14 cellular contexts compared by ENCODE assay signal in genomic region chr16:85205747-85206471, GRCh38.
A peak's percentile ranks its signal among the peaks of the same experiment; 100 is the strongest.
DNase-seq lines count a peak whose midpoint lies in the region; ATAC-seq, FAIRE-seq and TF ChIP-seq lines count a peak whose summit lies in the region.
"Had no signal": no experiment of that assay in that cellular context is flagged by ENCODE, and none has a peak within 500 bp of the region (broad histone marks: within the 10 kb centered on the region; RNA-seq: fewer than 3 reads in every experiment).

No MANE protein-coding gene starts in this region.

- H3K9me3 ChIP-seq in astrocyte (ENCODE audit: insufficient read depth, low read depth, low read length), result no peaks in the 10 kb centered on the region
- no peaks in the 10 kb centered on the region for H3K9me3 ChIP-seq in iPS-20b (ENCODE audit: insufficient read depth, low read depth, low read length)
- H3K9me3 ChIP-seq in thoracic aorta, result no peaks in the 10 kb centered on the region
- H3K9me3 ChIP-seq in T-helper 17 cell (ENCODE audit: control insufficient read depth, low read length, poor library complexity, severe bottlenecking), result no peaks in the 10 kb centered on the region

- H4K20me1 ChIP-seq in astrocyte (ENCODE audit: insufficient read depth, low read length), result peaks cover 31% of the 10 kb centered on the region

- H3K27ac Mint-ChIP-seq in astrocyte (ENCODE audit: unreplicated experiment) (no peak overlapping the region), T-helper 17 cell (no peak overlapping the region)
- H3K27ac Mint-ChIP-seq in activated T-cell treated with anti-CD3 and anti-CD28 coated beads, Interleukin-2, amount 50 U/mL, for 24 hours, result no peak overlapping the region
- H3K27ac Mint-ChIP-seq: activated naive CD8-positive, alpha-beta T cell treated with anti-CD3 and anti-CD28 coated beads, Interleukin-2, amount 10 ng/mL, durations not matched to agents 7 days and 5 days had no signal

- H3K4me2 ChIP-seq in astrocyte (ENCODE audit: low read length), result peak overlapping the region; percentile 33

- H3K4me1 ChIP-seq in astrocyte (ENCODE audit: insufficient read depth, low read length) (peaks cover 77% of the 10 kb centered on the region), iPS-20b (ENCODE audit: insufficient read depth, low read length) (peaks cover 29% of the 10 kb centered on the region), thoracic aorta (ENCODE audit: control insufficient read depth in 1 of 2, low read depth in 2 of 2) (peaks cover 44 to 80% of the 10 kb centered on the region in 2 donors)

- DNase-seq in DMS53 (lab: John Stamatoyannopoulos, UW), result peak; percentile 32
- DNase-seq in DMS53 treated with DMSO at 0.1 percent for 48 hours (lab: John Stamatoyannopoulos, UW; ENCODE audit: unreplicated experiment), result no peak
- DNase-seq in astrocyte (ENCODE audit: low read depth), result peak; percentile 67
- DNase-seq in thoracic aorta (ENCODE audit: low spot score), result no peak
- no peak for DNase-seq in stimulated activated CD4-positive, alpha-beta T cell treated with anti-CD3 and anti-CD28 coated beads, Interleukin-4, amount 100 ng/mL, for 1 hour
- no peak for DNase-seq in activated T-cell treated with anti-CD3 and anti-CD28 coated beads, Interleukin-2, amount 50 U/mL, for 24 hours
- DNase-seq in T-helper 17 cell, result no peak
- DNase-seq: activated CD4-positive, alpha-beta T cell treated with anti-CD3 and anti-CD28 coated beads, Interleukin-2, amount 50 U/mL, for 1 hour; activated naive CD8-positive, alpha-beta T cell treated with anti-CD3 and anti-CD28 coated beads, Interleukin-2, amount 10 ng/mL, durations not matched to agents 7 days and 5 days; foreskin melanocyte; NCI-H1930; SIG-M5; stimulated activated naive CD8-positive, alpha-beta T cell treated with anti-CD3 and anti-CD28 coated beads, Interleukin-15, Interleukin-2, amounts not matched to agents 100 U/mL and 50 U/mL, for 24 hours had no signal

- peaks cover 24% of the 10 kb centered on the region for H3K79me2 ChIP-seq in astrocyte (ENCODE audit: insufficient read depth, low read length)

- H3K4me3 ChIP-seq in astrocyte (ENCODE audit: insufficient read depth, low read depth, low read length) (no peak overlapping the region), iPS-20b (ENCODE audit: low read length) (no peak overlapping the region), thoracic aorta (peak overlapping the region; percentile 51)

- peaks cover 2% of the 10 kb centered on the region for H3K9me3 Mint-ChIP-seq in astrocyte (ENCODE audit: unreplicated experiment)
- H3K9me3 Mint-ChIP-seq in activated T-cell treated with anti-CD3 and anti-CD28 coated beads, Interleukin-2, amount 50 U/mL, for 24 hours, result no peaks in the 10 kb centered on the region
- H3K9me3 Mint-ChIP-seq: activated naive CD8-positive, alpha-beta T cell treated with anti-CD3 and anti-CD28 coated beads, Interleukin-2, amount 10 ng/mL, durations not matched to agents 7 days and 5 days had no signal

- H3K36me3 Mint-ChIP-seq in astrocyte (ENCODE audit: low read depth, unreplicated experiment) (peaks cover 2% of the 10 kb centered on the region), T-helper 17 cell (ENCODE audit: low read depth) (no peaks in the 10 kb centered on the region)
- H3K36me3 Mint-ChIP-seq in activated T-cell treated with anti-CD3 and anti-CD28 coated beads, Interleukin-2, amount 50 U/mL, for 24 hours (ENCODE audit: low read depth), result no peaks in the 10 kb centered on the region
- H3K36me3 Mint-ChIP-seq: activated naive CD8-positive, alpha-beta T cell treated with anti-CD3 and anti-CD28 coated beads, Interleukin-2, amount 10 ng/mL, durations not matched to agents 7 days and 5 days had no signal

- H3K27me3 Mint-ChIP-seq in astrocyte (ENCODE audit: low read depth, unreplicated experiment) (no peaks in the 10 kb centered on the region), T-helper 17 cell (peaks cover 8% of the 10 kb centered on the region)
- peaks cover 2% of the 10 kb centered on the region for H3K27me3 Mint-ChIP-seq in activated T-cell treated with anti-CD3 and anti-CD28 coated beads, Interleukin-2, amount 50 U/mL, for 24 hours
- H3K27me3 Mint-ChIP-seq: activated naive CD8-positive, alpha-beta T cell treated with anti-CD3 and anti-CD28 coated beads, Interleukin-2, amount 10 ng/mL, durations not matched to agents 7 days and 5 days had no signal

- TF ChIP-seq CTCF in astrocyte (IDR thresholded peaks at IDR 0.05; ENCODE audit: insufficient read depth, low read depth, low read length), result no peak
- TF ChIP-seq CTCF in thoracic aorta (IDR thresholded peaks at IDR 0.05), result no peak

- FAIRE-seq in astrocyte (lab: Jason Lieb, UNC), result no peak

- H3K36me3 ChIP-seq in astrocyte (ENCODE audit: insufficient read depth, low read length), result no peaks in the 10 kb centered on the region
- no peaks in the 10 kb centered on the region for H3K36me3 ChIP-seq in iPS-20b (ENCODE audit: insufficient read depth, low read depth, low read length)
- H3K36me3 ChIP-seq in thoracic aorta, result no peaks in the 10 kb centered on the region

- no peak overlapping the region for H2AFZ ChIP-seq in astrocyte (ENCODE audit: low read depth, low read length)

- no peak overlapping the region for H3K27ac ChIP-seq in astrocyte (ENCODE audit: low read depth, low read length)
- peak overlapping the region; percentile 42 for H3K27ac ChIP-seq in iPS-20b (ENCODE audit: low read length)
- H3K27ac ChIP-seq in thoracic aorta, result peak overlapping the region in 1 of 2 donors; percentile 56

- H3K4me1 Mint-ChIP-seq in astrocyte (ENCODE audit: low read depth, unreplicated experiment), result peaks cover 36% of the 10 kb centered on the region
- no peaks in the 10 kb centered on the region for H3K4me1 Mint-ChIP-seq in activated T-cell treated with anti-CD3 and anti-CD28 coated beads, Interleukin-2, amount 50 U/mL, for 24 hours (ENCODE audit: low read depth)
- H3K4me1 Mint-ChIP-seq in T-helper 17 cell, result no peaks in the 10 kb centered on the region
- H3K4me1 Mint-ChIP-seq: activated naive CD8-positive, alpha-beta T cell treated with anti-CD3 and anti-CD28 coated beads, Interleukin-2, amount 10 ng/mL, durations not matched to agents 7 days and 5 days had no signal

- H3K27me3 ChIP-seq in astrocyte (ENCODE audit: insufficient read depth, low read length), result no peaks in the 10 kb centered on the region
- no peaks in the 10 kb centered on the region for H3K27me3 ChIP-seq in iPS-20b (ENCODE audit: insufficient read depth, low read length)
- no peaks in the 10 kb centered on the region for H3K27me3 ChIP-seq in thoracic aorta (replicated peaks; ENCODE audit: insufficient read depth)

- peak overlapping the region; percentile 25 for H3K9ac ChIP-seq in astrocyte (ENCODE audit: low read length)
- H3K9ac ChIP-seq in iPS-20b (ENCODE audit: low read depth, low read length), result no peak overlapping the region; the same call in 1 of the 2 replicates

- peak overlapping the region; percentile 75 for H3K4me3 Mint-ChIP-seq in astrocyte (ENCODE audit: unreplicated experiment)
- no peak overlapping the region for H3K4me3 Mint-ChIP-seq in activated T-cell treated with anti-CD3 and anti-CD28 coated beads, Interleukin-2, amount 50 U/mL, for 24 hours
- H3K4me3 Mint-ChIP-seq in T-helper 17 cell, result no peak overlapping the region
- H3K4me3 Mint-ChIP-seq: activated naive CD8-positive, alpha-beta T cell treated with anti-CD3 and anti-CD28 coated beads, Interleukin-2, amount 10 ng/mL, durations not matched to agents 7 days and 5 days had no signal

- ATAC-seq in thoracic aorta (ENCODE audit: insufficient number of reproducible peaks, low FRiP score, low read depth), result no peak
- ATAC-seq in T-helper 17 cell, result no peak
- ATAC-seq: stimulated activated naive CD8-positive, alpha-beta T cell treated with anti-CD3 and anti-CD28 coated beads, Interleukin-15, Interleukin-2, amounts not matched to agents 100 U/mL and 50 U/mL, for 24 hours had no signal

Comparison
In these comparisons a context has a peak if more than half of its experiments do, and no peak if none do; other contexts are left out.
1. DNase-seq: peak in DMS53 (single experiment) and astrocyte (single experiment); none in DMS53 treated with DMSO at 0.1 percent for 48 hours (single experiment), thoracic aorta (single experiment), stimulated activated CD4-positive, alpha-beta T cell treated with anti-CD3 and anti-CD28 coated beads, Interleukin-4, amount 100 ng/mL, for 1 hour (single experiment), activated T-cell treated with anti-CD3 and anti-CD28 coated beads, Interleukin-2, amount 50 U/mL, for 24 hours (single experiment) and T-helper 17 cell (0 of 3).